Comparison of ENCODE assay signal across 10 cellular contexts in the genomic region with DNA sequence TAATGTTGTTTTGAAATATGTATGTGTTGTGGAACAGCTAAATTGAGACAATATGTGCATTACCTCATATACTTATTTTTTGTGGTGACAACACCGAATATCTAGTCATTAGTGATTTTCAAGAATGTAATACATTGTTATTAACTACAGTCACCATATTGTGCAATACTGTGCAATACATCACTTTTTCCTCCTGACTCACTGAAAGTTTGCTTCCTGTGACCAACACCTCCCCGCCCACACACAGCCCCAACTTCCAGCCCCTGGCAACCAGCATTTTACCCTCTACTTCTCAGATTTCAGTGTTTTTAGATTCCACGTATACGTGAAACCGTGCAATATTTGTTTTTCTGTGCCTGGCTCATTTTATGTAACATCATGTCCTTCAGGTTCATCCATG.
DNase-seq lines count a peak whose midpoint lies in the region; ATAC-seq, FAIRE-seq and TF ChIP-seq lines count a peak whose summit lies in the region.
"Had no signal": no experiment of that assay in that cellular context is flagged by ENCODE, and none has a peak within 500 bp of the region (broad histone marks: within the 10 kb centered on the region; RNA-seq: fewer than 3 reads in every experiment).

No MANE protein-coding gene starts in this region.

- ATAC-seq in psoas muscle = peak in 3 of 4 donors; percentile 36 to 58 (median 40)
- ATAC-seq: GM12878 had no signal

- no peak overlapping the region for H3K27ac ChIP-seq in psoas muscle
- H3K27ac ChIP-seq in CD8-positive, alpha-beta memory T cell (ENCODE audit: low read depth, low read length) = no peak overlapping the region
- H3K27ac ChIP-seq: right lobe of liver had no signal

- H3K27me3 Mint-ChIP-seq in CD8-positive, alpha-beta memory T cell = peaks cover 0 to 3% of the 10 kb centered on the region in 2 donors

- H3K27me3 ChIP-seq in bronchial epithelial cell (ENCODE audit: control insufficient read depth, insufficient read depth, low read length) (no peaks in the 10 kb centered on the region), psoas muscle (ENCODE audit: insufficient read depth in 3 of 3, low read length in 2 of 3) (no peaks in the 10 kb centered on the region)
- H3K27me3 ChIP-seq in CD8-positive, alpha-beta memory T cell (ENCODE audit: insufficient read depth, low read length, poor library complexity, severe bottlenecking) = no peaks in the 10 kb centered on the region
- H3K27me3 ChIP-seq: right lobe of liver had no signal

- H3K4me3 ChIP-seq in bronchial epithelial cell (ENCODE audit: low read depth, low read length) (no peak overlapping the region), psoas muscle (no peak overlapping the region)
- H3K4me3 ChIP-seq in CD8-positive, alpha-beta memory T cell (ENCODE audit: low read length) = no peak overlapping the region
- H3K4me3 ChIP-seq: GM12878, right lobe of liver had no signal

- no peaks in the 10 kb centered on the region for H3K4me1 Mint-ChIP-seq in CD8-positive, alpha-beta memory T cell

- POLR2A ChIA-PET in CD8-positive, alpha-beta memory T cell (lab: Charles Lee) = no interaction called here

- no peak overlapping the region for H3K4me3 Mint-ChIP-seq in CD8-positive, alpha-beta memory T cell

- peaks cover 0 to 39% (median 18%) of the 10 kb centered on the region in 5 donors for H3K9me3 Mint-ChIP-seq in CD8-positive, alpha-beta memory T cell

- WGBS in psoas muscle, 3 donors = 84 to 88% (median 84%) methylated on average over 5 of the region's 5 CpGs

- H3K36me3 Mint-ChIP-seq in CD8-positive, alpha-beta memory T cell = no peaks in the 10 kb centered on the region

- no peak overlapping the region for H3K27ac Mint-ChIP-seq in CD8-positive, alpha-beta memory T cell

- H3K36me3 ChIP-seq in bronchial epithelial cell (ENCODE audit: control insufficient read depth, insufficient read depth, low read length) = no peaks in the 10 kb centered on the region
- H3K36me3 ChIP-seq in psoas muscle (ENCODE audit: insufficient read depth in 1 of 2, low read depth in 1 of 2) = no peaks in the 10 kb centered on the region
- H3K36me3 ChIP-seq in CD8-positive, alpha-beta memory T cell (ENCODE audit: insufficient read depth, low read length) = no peaks in the 10 kb centered on the region
- H3K36me3 ChIP-seq: right lobe of liver had no signal

- H3K9me3 ChIP-seq in psoas muscle = no peaks in the 10 kb centered on the region
- H3K9me3 ChIP-seq in CD8-positive, alpha-beta memory T cell (ENCODE audit: low read length) = no peaks in the 10 kb centered on the region
- H3K9me3 ChIP-seq: right lobe of liver had no signal

- no peak for FAIRE-seq in bronchial epithelial cell (lab: Jason Lieb, UNC)
- FAIRE-seq: GM12878 had no signal

- CTCF ChIA-PET in CD8-positive, alpha-beta memory T cell (lab: Charles Lee) = no interaction called here

- intact Hi-C loops in psoas muscle (cut with DNase I) = no loop called here

- DNase-seq in AML-193 (lab: John Stamatoyannopoulos, UW) (peak; percentile 50 to 78), HT1080 (ENCODE audit: low read depth) (peak; percentile 86), bronchial epithelial cell (ENCODE audit: low read depth) (peak; percentile 96), psoas muscle (peak in 1 of 2 donors; percentile 41), NCI-H1105 treated with DMSO at 0.1 percent for 48 hours (lab: John Stamatoyannopoulos, UW) (no peak), DMS153 treated with DMSO at 0.1 percent for 48 hours (lab: John Stamatoyannopoulos, UW; ENCODE audit: unreplicated experiment) (no peak), HuH-7 (ENCODE audit: low spot score) (no peak)
- DNase-seq in CD8-positive, alpha-beta memory T cell = no peak

- no peaks in the 10 kb centered on the region for H3K4me1 ChIP-seq in psoas muscle
- no peaks in the 10 kb centered on the region for H3K4me1 ChIP-seq in CD8-positive, alpha-beta memory T cell (ENCODE audit: insufficient read depth, low read length)
- H3K4me1 ChIP-seq: right lobe of liver had no signal

- TF ChIP-seq CTCF in bronchial epithelial cell (IDR thresholded peaks at IDR 0.05; ENCODE audit: insufficient read depth, low read length, severe bottlenecking) (no peak), psoas muscle (IDR thresholded peaks at IDR 0.05) (no peak)

Comparison
In these comparisons a context has a peak if more than half of its experiments do, and no peak if none do; other contexts are left out.
1. DNase-seq: peak in AML-193 (2 of 2), HT1080 (single experiment) and bronchial epithelial cell (single experiment); none in NCI-H1105 treated with DMSO at 0.1 percent for 48 hours (single experiment), CD8-positive, alpha-beta memory T cell (0 of 5), DMS153 treated with DMSO at 0.1 percent for 48 hours (single experiment) and HuH-7 (single experiment).